10 cellular contexts compared by ENCODE assay signal in genomic region chr9:36471359-36471758, GRCh38.
DNase-seq lines count a peak whose midpoint lies in the region; TF ChIP-seq lines count a peak whose summit lies in the region.
"Had no signal": no experiment of that assay in that cellular context is flagged by ENCODE, and none has a peak within 500 bp of the region (broad histone marks: within the 10 kb centered on the region; RNA-seq: fewer than 3 reads in every experiment).

No MANE protein-coding gene starts in this region.

- H3K36me3 ChIP-seq in BLaER1: peaks cover 16% of the 10 kb centered on the region; the same call in 1 of the 2 replicates
- H3K36me3 ChIP-seq in MM.1S (replicated peaks; ENCODE audit: insufficient read depth, low read length): no peaks in the 10 kb centered on the region
- H3K36me3 ChIP-seq in WERI-Rb-1: no peaks in the 10 kb centered on the region; the same call in 1 of the 2 replicates
- no peaks in the 10 kb centered on the region for H3K36me3 ChIP-seq in A673 (ENCODE audit: insufficient read depth, low read length, poor library complexity, severe bottlenecking)

- no peak overlapping the region for H3K4me3 Mint-ChIP-seq in nephron progenitor cell

- intact Hi-C loops in A673 (cut with micrococcal nuclease; ENCODE audit: unreplicated experiment): no loop called here

- no peak for TF ChIP-seq CTCF in MM.1S (IDR thresholded peaks at IDR 0.05; ENCODE audit: low read length)
- TF ChIP-seq CTCF in nephron progenitor cell (IDR thresholded peaks at IDR 0.05): no peak
- TF ChIP-seq CTCF in WERI-Rb-1 (IDR thresholded peaks at IDR 0.05; ENCODE audit: low read depth, low read length): no peak
- no peak for TF ChIP-seq CTCF in A673 (conservative IDR thresholded peaks at IDR 0.05; ENCODE audit: low read depth, low read length)

- CTCF ChIA-PET in A673 (lab: Charles Lee): no interaction called here

- H3K36me3 Mint-ChIP-seq in nephron progenitor cell (ENCODE audit: low read depth): peaks cover 37% of the 10 kb centered on the region

- H3K9me3 ChIP-seq in BLaER1 (no peaks in the 10 kb centered on the region), MM.1S (replicated peaks; ENCODE audit: insufficient read depth, low read length) (no peaks in the 10 kb centered on the region), WERI-Rb-1 (ENCODE audit: severe bottlenecking) (no peaks in the 10 kb centered on the region), A673 (ENCODE audit: low read depth, low read length, poor library complexity, severe bottlenecking) (no peaks in the 10 kb centered on the region)

- peaks cover 51% of the 10 kb centered on the region for H4K20me1 ChIP-seq in BLaER1
- H4K20me1 ChIP-seq in MM.1S (ENCODE audit: insufficient read depth, low read length): no peaks in the 10 kb centered on the region

- peaks cover 36% of the 10 kb centered on the region for H3K79me2 ChIP-seq in MM.1S (ENCODE audit: low read length)

- no peaks in the 10 kb centered on the region for H3K27me3 ChIP-seq in BLaER1
- H3K27me3 ChIP-seq in MM.1S (replicated peaks; ENCODE audit: insufficient read depth, low read length): no peaks in the 10 kb centered on the region
- H3K27me3 ChIP-seq in WERI-Rb-1 (ENCODE audit: insufficient read depth, low read depth, severe bottlenecking): no peaks in the 10 kb centered on the region
- H3K27me3 ChIP-seq in A673 (replicated peaks; ENCODE audit: insufficient read depth, low read depth, low read length, poor library complexity): no peaks in the 10 kb centered on the region

- H2AFZ ChIP-seq in MM.1S (ENCODE audit: low read length): peak overlapping the region; percentile 50; the same call in 1 of the 2 replicates

- peak overlapping the region; percentile 81 for H3K27ac Mint-ChIP-seq in nephron progenitor cell

- peaks cover 22% of the 10 kb centered on the region for H3K4me1 ChIP-seq in BLaER1
- peaks cover 13% of the 10 kb centered on the region for H3K4me1 ChIP-seq in MM.1S (ENCODE audit: low read length)
- H3K4me1 ChIP-seq in A673 (ENCODE audit: insufficient read depth, low read length, poor library complexity, severe bottlenecking): no peaks in the 10 kb centered on the region

- H3K9me3 Mint-ChIP-seq in nephron progenitor cell: no peaks in the 10 kb centered on the region

- H3K4me2 ChIP-seq in BLaER1 (peak overlapping the region; percentile 89), MM.1S (ENCODE audit: low read depth, low read length) (peak overlapping the region; percentile 83)

- H3K4me1 Mint-ChIP-seq in nephron progenitor cell: peaks cover 12% of the 10 kb centered on the region

- H3K4me3 ChIP-seq in BLaER1 (no peak overlapping the region), MM.1S (ENCODE audit: low read length) (no peak overlapping the region), WERI-Rb-1 (ENCODE audit: low read depth, low read length) (no peak overlapping the region), A673 (ENCODE audit: low read depth, low read length, poor library complexity, severe bottlenecking) (no peak overlapping the region)

- H3K9ac ChIP-seq in BLaER1: no peak overlapping the region
- no peak overlapping the region; the same call in 1 of the 2 replicates for H3K9ac ChIP-seq in MM.1S (ENCODE audit: low read length)

- no peaks in the 10 kb centered on the region for H3K9me2 ChIP-seq in MM.1S (replicated peaks; ENCODE audit: insufficient read depth, low read length)

- POLR2A ChIA-PET in A673 (lab: Charles Lee; ENCODE audit: low non-redundant PET): no interaction called here

- H3F3A ChIP-seq in MM.1S (ENCODE audit: insufficient read depth, low read length): peaks cover 7% of the 10 kb centered on the region

- DNase-seq in MM.1S (no peak), dermis blood vessel endothelial cell (peak; percentile 6), nephron progenitor cell (no peak), WERI-Rb-1 (no peak), COLO829 (ENCODE audit: low spot score) (no peak), A673 (ENCODE audit: low spot score) (no peak), ureter (ENCODE audit: low spot score) (no peak)
- DNase-seq: DMS53, NCI-H69 had no signal

- peak overlapping the region; percentile 74; the same call in 1 of the 2 replicates for H3K27ac ChIP-seq in BLaER1
- no peak overlapping the region for H3K27ac ChIP-seq in MM.1S (ENCODE audit: low read length)
- H3K27ac ChIP-seq in WERI-Rb-1: no peak overlapping the region
- no peak overlapping the region for H3K27ac ChIP-seq in A673 (ENCODE audit: low read depth, low read length, poor library complexity, severe bottlenecking)

- no TSS peak for BruUV-seq in A673 (replicated peaks; lab: Mats Ljungman, UMichigan)

- H3K27me3 Mint-ChIP-seq in nephron progenitor cell (ENCODE audit: low read depth, poor library complexity): no peaks in the 10 kb centered on the region
